In the genomic region with DNA sequence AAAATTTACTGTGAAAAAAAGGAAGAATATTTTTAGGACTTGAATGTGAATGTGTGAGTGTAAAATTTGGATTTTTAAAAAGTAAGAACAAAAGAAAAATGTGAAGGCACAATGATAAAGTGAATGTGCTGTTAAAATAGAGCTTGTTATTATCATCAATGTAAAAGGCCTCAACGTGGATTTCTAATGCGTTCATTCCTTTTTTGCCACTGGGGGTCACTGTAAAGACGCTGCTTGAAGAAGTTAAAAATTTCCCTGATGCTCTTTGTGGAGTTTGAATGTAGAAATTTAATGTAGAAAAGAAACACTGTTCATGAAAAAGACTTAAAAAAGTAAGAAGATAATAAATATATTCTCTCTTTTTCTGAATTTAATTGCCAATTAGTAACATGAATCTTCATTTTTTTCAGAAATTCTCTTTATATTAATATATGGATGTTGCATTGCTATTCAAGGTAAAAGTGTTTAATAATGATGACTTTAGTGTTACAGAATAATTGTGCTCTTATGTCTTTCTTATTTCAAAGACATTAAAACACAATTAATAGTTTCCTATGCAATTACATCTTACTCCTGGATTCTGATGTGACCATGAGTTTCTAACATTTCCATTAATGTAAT, we compare ENCODE assay signal across 9 cellular contexts.
DNase-seq lines count a peak whose midpoint lies in the region; ATAC-seq and TF ChIP-seq lines count a peak whose summit lies in the region.
"Had no signal": no experiment of that assay in that cellular context is flagged by ENCODE, and none has a peak within 500 bp of the region (broad histone marks: within the 10 kb centered on the region; RNA-seq: fewer than 3 reads in every experiment).

No MANE protein-coding gene starts in this region.

- no peak overlapping the region for H3K4me2 ChIP-seq in OCI-LY7 (ENCODE audit: low read length)

- no TSS peak for BruUV-seq in OCI-LY7 (replicated peaks; lab: Mats Ljungman, UMichigan)

- H3K36me3 ChIP-seq in OCI-LY7 (ENCODE audit: insufficient read depth, low read length) = no peaks in the 10 kb centered on the region
- no peaks in the 10 kb centered on the region for H3K36me3 ChIP-seq in colonic mucosa

- DNase-seq in NCI-H510A treated with DMSO at 0.1 percent for 48 hours (lab: John Stamatoyannopoulos, UW) = peak; percentile 11
- no peak for DNase-seq in NCI-H510A (lab: John Stamatoyannopoulos, UW)
- peak; percentile 55 for DNase-seq in OCI-LY7 (ENCODE audit: low spot score)
- DNase-seq in colonic mucosa = peak; percentile 33
- DNase-seq in midbrain (lab: John Stamatoyannopoulos, UW) = peak; percentile 69

- intact Hi-C loops in OCI-LY7 (cut with micrococcal nuclease; ENCODE audit: unreplicated experiment) = loop anchor here (1.0 to 5.0 kb wide), 2 partner anchors 396 to 439 kb away; a partner anchor contains a TSS
- intact Hi-C loops in colonic mucosa (cut with DNase I) = loop anchor here (10.0 kb wide), 2 partner anchors 402 to 442 kb away; a partner anchor contains a TSS

- peak; percentile 92 for TF ChIP-seq CTCF in OCI-LY7 (conservative IDR thresholded peaks at IDR 0.05; ENCODE audit: low read length)
- peak; percentile 58 for TF ChIP-seq CTCF in colonic mucosa (IDR thresholded peaks at IDR 0.05)

- H3K79me2 ChIP-seq in OCI-LY7 (ENCODE audit: insufficient read depth, low read depth, low read length) = no peaks in the 10 kb centered on the region

- no peaks in the 10 kb centered on the region for H3K9me2 ChIP-seq in OCI-LY7 (ENCODE audit: insufficient read depth, low read length)

- H3K4me1 ChIP-seq in OCI-LY7 (ENCODE audit: insufficient read depth, low read length, poor library complexity, severe bottlenecking) (no peaks in the 10 kb centered on the region), colonic mucosa (no peaks in the 10 kb centered on the region)

- H2AFZ ChIP-seq in OCI-LY7 (ENCODE audit: low read length) = no peak overlapping the region

- H3K4me3 ChIP-seq in OCI-LY7 (ENCODE audit: low read depth, low read length, poor library complexity, severe bottlenecking) = no peak overlapping the region
- H3K4me3 ChIP-seq in colonic mucosa = no peak overlapping the region

- H3K9ac ChIP-seq in colonic mucosa (ENCODE audit: low read depth in 2 of 2, low read length in 2 of 2) = no peak overlapping the region

- CTCF ChIA-PET in OCI-LY7 (lab: Charles Lee; ENCODE audit: unreplicated experiment) = no interaction called here

- POLR2A ChIA-PET in OCI-LY7 (lab: Charles Lee) = interaction anchor here (0.7 to 1.3 kb wide), 3 partner anchors 19 to 719 kb away, joined by 3 to 5 read pairs (median 3); no protein-coding TSS in a partner anchor

- no peaks in the 10 kb centered on the region for H3K9me3 ChIP-seq in OCI-LY7 (ENCODE audit: low read length)
- no peaks in the 10 kb centered on the region for H3K9me3 ChIP-seq in colonic mucosa

- ATAC-seq in GM21423 (IDR thresholded peaks at IDR 0.05; ENCODE audit: unreplicated experiment) = peak; percentile 51
- ATAC-seq in HG03520 (IDR thresholded peaks at IDR 0.05; ENCODE audit: unreplicated experiment) = no peak
- no peak for ATAC-seq in HG03108 (IDR thresholded peaks at IDR 0.05; ENCODE audit: unreplicated experiment)
- ATAC-seq: stimulated activated naive CD8-positive, alpha-beta T cell treated with anti-CD3 and anti-CD28 coated beads, Interleukin-15, amount 100 ng/mL, for 72 hours had no signal

- H4K20me1 ChIP-seq in OCI-LY7 (ENCODE audit: insufficient read depth, low read length) = no peaks in the 10 kb centered on the region

- H3K27ac ChIP-seq in OCI-LY7 (ENCODE audit: low read depth, low read length, poor library complexity, severe bottlenecking) (no peak overlapping the region), colonic mucosa (no peak overlapping the region)

- H3K27me3 ChIP-seq in colonic mucosa = no peaks in the 10 kb centered on the region
